13 cellular contexts compared by ENCODE assay signal in the genomic region with DNA sequence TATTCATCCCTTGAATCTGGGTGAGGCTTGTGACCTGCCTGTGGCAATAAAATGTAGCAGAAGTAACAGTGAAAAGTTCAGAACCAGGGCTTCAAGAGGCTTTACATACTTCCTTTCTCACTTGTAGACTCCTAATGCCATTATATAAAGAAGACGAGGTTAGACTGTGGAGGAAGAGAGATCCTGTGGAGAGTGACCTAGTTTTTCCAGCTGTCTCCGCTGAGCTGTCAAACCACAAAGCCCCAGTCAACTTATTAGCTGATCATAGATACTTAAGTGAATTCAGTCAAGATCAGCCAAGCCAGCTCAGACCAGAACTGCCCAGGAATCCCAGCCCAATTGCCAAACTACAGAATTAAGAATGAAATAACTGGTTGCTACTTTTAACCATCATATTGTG.
DNase-seq lines count a peak whose midpoint lies in the region; ATAC-seq and TF ChIP-seq lines count a peak whose summit lies in the region.
"Had no signal": no experiment of that assay in that cellular context is flagged by ENCODE, and none has a peak within 500 bp of the region (broad histone marks: within the 10 kb centered on the region; RNA-seq: fewer than 3 reads in every experiment).

No MANE protein-coding gene starts in this region.

- TF ChIP-seq RAD21 in SK-N-SH (IDR thresholded peaks at IDR 0.05; ENCODE audit: low read length) = no peak

- no peak overlapping the region for H3K4me3 ChIP-seq in SK-N-SH (ENCODE audit: low read depth in 2 of 2, low read length in 1 of 2)

- no peak overlapping the region for H3K4me2 ChIP-seq in SK-N-SH

- no peaks in the 10 kb centered on the region for H3K9me3 ChIP-seq in SK-N-SH

- no peaks in the 10 kb centered on the region for H4K20me1 ChIP-seq in SK-N-SH (ENCODE audit: insufficient read depth)

- DNase-seq in activated naive CD4-positive, alpha-beta T cell treated with anti-CD3 and anti-CD28 coated beads for 36 hours = peak; percentile 36
- no peak for DNase-seq in activated naive CD4-positive, alpha-beta T cell treated with anti-CD3 and anti-CD28 coated beads, Interleukin-2, amount 50 U/mL, for 16 hours
- peak; percentile 13 to 18 for DNase-seq in activated CD4-positive, alpha-beta T cell treated with anti-CD3 and anti-CD28 coated beads, Interleukin-2, amount 50 U/mL, for 4 hours
- DNase-seq in midbrain (lab: John Stamatoyannopoulos, UW) (peak; percentile 8), NCI-H2196 (lab: John Stamatoyannopoulos, UW; ENCODE audit: unreplicated experiment) (no peak), ecto neural progenitor cell (ENCODE audit: low spot score) (no peak), SK-N-SH (no peak)
- DNase-seq in stimulated activated naive CD8-positive, alpha-beta T cell treated with anti-CD3 and anti-CD28 coated beads, Interleukin-15, Interleukin-2, amounts not matched to agents 100 U/mL and 50 U/mL, for 24 hours = peak; percentile 34
- DNase-seq: activated CD8-positive, alpha-beta memory T cell treated with anti-CD3 and anti-CD28 coated beads, Interleukin-2, amount 50 U/mL, for 48 hours; C1 segment of cervical spinal cord; cortex of kidney; H9; NCI-H345 had no signal

- no peaks in the 10 kb centered on the region for H3K4me1 ChIP-seq in SK-N-SH (ENCODE audit: control insufficient read depth in 1 of 2, insufficient read depth in 2 of 2, low read depth in 1 of 2, low read length in 1 of 2)

- no peaks in the 10 kb centered on the region for H3K9me2 ChIP-seq in SK-N-SH

- no peaks in the 10 kb centered on the region for H3F3A ChIP-seq in SK-N-SH (replicated peaks; ENCODE audit: insufficient read depth)

- no peak overlapping the region for H2AFZ ChIP-seq in SK-N-SH (ENCODE audit: low read depth)

- POLR2A ChIA-PET in SK-N-SH (lab: Yijun Ruan, JAX) = no interaction called here

- H3K27me3 ChIP-seq in SK-N-SH (ENCODE audit: insufficient read depth) = no peaks in the 10 kb centered on the region

- no peak for TF ChIP-seq CTCF in SK-N-SH (IDR thresholded peaks at IDR 0.05)

- CTCF ChIA-PET in activated naive CD4-positive, alpha-beta T cell treated with anti-CD3 and anti-CD28 coated beads for 36 hours (lab: Charles Lee) = interaction anchor here (1.1 kb wide), 1 partner anchor 200 kb away, joined by 3 read pairs; the partner anchor contains the start of gene TLR10
- CTCF ChIA-PET in SK-N-SH (lab: Yijun Ruan, JAX) = no interaction called here

- H3K4me3 Mint-ChIP-seq in activated naive CD4-positive, alpha-beta T cell treated with anti-CD3 and anti-CD28 coated beads for 36 hours = no peak overlapping the region
- H3K4me3 Mint-ChIP-seq: H9 had no signal

- no peak overlapping the region for H3K9ac ChIP-seq in SK-N-SH

- H3K4me1 Mint-ChIP-seq in activated naive CD4-positive, alpha-beta T cell treated with anti-CD3 and anti-CD28 coated beads for 36 hours (ENCODE audit: low read depth) = peaks cover 11% of the 10 kb centered on the region

- no peak overlapping the region for H3K27ac ChIP-seq in SK-N-SH (ENCODE audit: low read depth in 2 of 2, low read length in 1 of 2)

- ATAC-seq in stimulated activated naive CD8-positive, alpha-beta T cell treated with anti-CD3 and anti-CD28 coated beads, Interleukin-15, Interleukin-2, amounts not matched to agents 100 U/mL and 50 U/mL, for 24 hours = peak; percentile 91

- no peaks in the 10 kb centered on the region for H3K36me3 ChIP-seq in SK-N-SH (replicated peaks in 1 of 2; ENCODE audit: control insufficient read depth in 1 of 2, insufficient read depth in 2 of 2, low read length in 1 of 2)

- H3K27me3 Mint-ChIP-seq in activated naive CD4-positive, alpha-beta T cell treated with anti-CD3 and anti-CD28 coated beads for 36 hours (ENCODE audit: low read depth) = no peaks in the 10 kb centered on the region

- H3K27ac Mint-ChIP-seq in activated naive CD4-positive, alpha-beta T cell treated with anti-CD3 and anti-CD28 coated beads for 36 hours = no peak overlapping the region
- H3K27ac Mint-ChIP-seq: H9 had no signal

- H3K36me3 Mint-ChIP-seq in activated naive CD4-positive, alpha-beta T cell treated with anti-CD3 and anti-CD28 coated beads for 36 hours (ENCODE audit: low read depth) = no peaks in the 10 kb centered on the region

- 33% methylated on average over 2 of the region's 2 CpGs for WGBS in SK-N-SH (ENCODE audit: low lambda C conversion rate)

- no peak for TF ChIP-seq EP300 in SK-N-SH (IDR thresholded peaks at IDR 0.05; ENCODE audit: borderline replicate concordance in 1 of 2, low read depth in 1 of 2, low read length in 1 of 2)

- no peaks in the 10 kb centered on the region for H3K9me3 Mint-ChIP-seq in activated naive CD4-positive, alpha-beta T cell treated with anti-CD3 and anti-CD28 coated beads for 36 hours
- H3K9me3 Mint-ChIP-seq: H9 had no signal

- no peaks in the 10 kb centered on the region for H3K79me2 ChIP-seq in SK-N-SH (ENCODE audit: insufficient read depth)

- intact Hi-C loops in activated naive CD4-positive, alpha-beta T cell treated with anti-CD3 and anti-CD28 coated beads for 36 hours (cut with micrococcal nuclease) = no loop called here

TF ChIP-seq in SK-N-SH, 30 proteins besides CTCF, POLR2A, EP300 and RAD21:
- TF ChIP-seq MAX (IDR thresholded peaks at IDR 0.05; ENCODE audit: low read depth) (no peak), PBX3 (IDR thresholded peaks at IDR 0.05) (no peak), SMC3 (IDR thresholded peaks at IDR 0.05; ENCODE audit: low read depth, low read length) (no peak), IRF3 (IDR thresholded peaks at IDR 0.05; ENCODE audit: low read depth, low read length) (no peak), JUND (IDR thresholded peaks at IDR 0.05) (no peak), CHD2 (IDR thresholded peaks at IDR 0.05; ENCODE audit: low read length, partially characterized antibody) (no peak), GABPA (IDR thresholded peaks at IDR 0.05; ENCODE audit: low read depth) (no peak), YY1 (IDR thresholded peaks at IDR 0.05; ENCODE audit: low read depth) (no peak)
- TF ChIP-seq, protein P1, sequence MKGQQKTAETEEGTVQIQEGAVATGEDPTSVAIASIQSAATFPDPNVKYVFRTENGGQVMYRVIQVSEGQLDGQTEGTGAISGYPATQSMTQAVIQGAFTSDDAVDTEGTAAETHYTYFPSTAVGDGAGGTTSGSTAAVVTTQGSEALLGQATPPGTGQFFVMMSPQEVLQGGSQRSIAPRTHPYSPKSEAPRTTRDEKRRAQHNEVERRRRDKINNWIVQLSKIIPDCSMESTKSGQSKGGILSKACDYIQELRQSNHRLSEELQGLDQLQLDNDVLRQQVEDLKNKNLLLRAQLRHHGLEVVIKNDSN (IDR thresholded peaks at IDR 0.05; ENCODE audit: borderline replicate concordance, low read depth) = no peak

Comparison
In these comparisons a context has a peak if more than half of its experiments do, and no peak if none do; other contexts are left out.
1. DNase-seq: peak in activated naive CD4-positive, alpha-beta T cell treated with anti-CD3 and anti-CD28 coated beads for 36 hours (single experiment), activated CD4-positive, alpha-beta T cell treated with anti-CD3 and anti-CD28 coated beads, Interleukin-2, amount 50 U/mL, for 4 hours (2 of 2), midbrain (single experiment) and stimulated activated naive CD8-positive, alpha-beta T cell treated with anti-CD3 and anti-CD28 coated beads, Interleukin-15, Interleukin-2, amounts not matched to agents 100 U/mL and 50 U/mL, for 24 hours (single experiment); none in activated naive CD4-positive, alpha-beta T cell treated with anti-CD3 and anti-CD28 coated beads, Interleukin-2, amount 50 U/mL, for 16 hours (single experiment), NCI-H2196 (single experiment), ecto neural progenitor cell (single experiment) and SK-N-SH (single experiment).